In genomic region chr3:54447427-54447826, GRCh38 we compare ENCODE assay signal across 20 cellular contexts.
DNase-seq lines count a peak whose midpoint lies in the region; ATAC-seq, FAIRE-seq and TF ChIP-seq lines count a peak whose summit lies in the region.
"Had no signal": no experiment of that assay in that cellular context is flagged by ENCODE, and none has a peak within 500 bp of the region (broad histone marks: within the 10 kb centered on the region; RNA-seq: fewer than 3 reads in every experiment).

No MANE protein-coding gene starts in this region.

- no peaks in the 10 kb centered on the region for H4K20me1 ChIP-seq in HepG2 (ENCODE audit: insufficient read depth, low read length)

- POLR2A ChIA-PET in HepG2 (lab: Yijun Ruan, JAX), result no interaction called here

- DNase-seq in HepG2 (ENCODE audit: low spot score), result peak; percentile 50
- DNase-seq in right lobe of liver, result no peak
- DNase-seq in astrocyte of the hippocampus (ENCODE audit: low read depth, low spot score), result peak; percentile 20
- DNase-seq in esophagus squamous epithelium (lab: John Stamatoyannopoulos, UW), result no peak
- DNase-seq in left lung, result no peak
- no peak for DNase-seq in cardiac septum (ENCODE audit: low spot score)
- DNase-seq in ACHN, result no peak
- DNase-seq: 8988T; C1 segment of cervical spinal cord; CD4-positive, CD25-positive, alpha-beta regulatory T cell; CD8-positive, alpha-beta memory T cell; COR-L47; DMS 273 treated with DMSO at 0.1 percent for 48 hours; DMS79 treated with DMSO at 0.1 percent for 48 hours; GF-D8; HCEC 1CT; KBM-7 had no signal

- H3K27me3 ChIP-seq in HepG2 (ENCODE audit: control insufficient read depth in 1 of 2, insufficient read depth in 2 of 2, low read length in 2 of 2), result no peaks in the 10 kb centered on the region; a peak in 1 of 5 replicates
- no peaks in the 10 kb centered on the region for H3K27me3 ChIP-seq in right lobe of liver
- no peaks in the 10 kb centered on the region for H3K27me3 ChIP-seq in esophagus squamous epithelium
- no peaks in the 10 kb centered on the region for H3K27me3 ChIP-seq in left lung

- CTCF ChIA-PET in HepG2 (lab: Yijun Ruan, JAX; ENCODE audit: low intra/inter-chr PET ratio, low total read pairs), result no interaction called here

- WGBS in HepG2 (ENCODE audit: low lambda C conversion rate), result 0% methylated on average over 2 of the region's 2 CpGs
- WGBS in right lobe of liver (ENCODE audit: insufficient coverage, low coverage, low lambda C conversion rate, missing lambda C conversion rate), result 41% methylated on average over 2 of the region's 2 CpGs
- 17 to 43% methylated on average over 2 of the region's 2 CpGs for WGBS in esophagus squamous epithelium, 2 donors

- no peak for FAIRE-seq in HepG2 (lab: Jason Lieb, UNC)
- FAIRE-seq: H54, HTR-8/SVneo had no signal

- no peak for TF ChIP-seq CTCF in HepG2 (CRISPR knock-in tag; IDR thresholded peaks at IDR 0.05)
- no peak for TF ChIP-seq CTCF in right lobe of liver (IDR thresholded peaks at IDR 0.05)
- TF ChIP-seq CTCF in esophagus squamous epithelium (IDR thresholded peaks at IDR 0.05), result no peak
- TF ChIP-seq CTCF in left lung (IDR thresholded peaks at IDR 0.05), result no peak

- intact Hi-C loops in HepG2 (cut with micrococcal nuclease; ENCODE audit: unreplicated experiment) (no loop called here), right lobe of liver (cut with DNase I) (no loop called here), esophagus squamous epithelium (cut with DNase I) (no loop called here), left lung (cut with DNase I) (no loop called here), cardiac septum (cut with DNase I) (no loop called here)

- no TSS peak for BruUV-seq in HepG2 (replicated peaks; lab: Mats Ljungman, UMichigan)

- TF ChIP-seq RAD21 in HepG2 (CRISPR knock-in tag; IDR thresholded peaks at IDR 0.05), result no peak

- H3K79me2 ChIP-seq in HepG2 (ENCODE audit: insufficient read depth, low read length), result no peaks in the 10 kb centered on the region

- TF ChIP-seq EP300 in HepG2 (IDR thresholded peaks at IDR 0.05; ENCODE audit: low read depth in 2 of 2, low read length in 2 of 2) (peak in 1 of 2 experiments; percentile 10; a peak in 1 of 4 replicates), HepG2 (CRISPR knock-in tag; IDR thresholded peaks at IDR 0.05; ENCODE audit: borderline replicate concordance) (no peak)

- in situ Hi-C loops in HepG2 (cut with HindIII; ENCODE audit: extremely low pct_ligation_motif_present, low pct_unique_long_range_greater_than_20kb) (no loop called here), ACHN (cut with HindIII; ENCODE audit: low pct_ligation_motif_present, low pct_unique_long_range_greater_than_20kb, low sequenced_read_pairs) (no loop called here)

- no peaks in the 10 kb centered on the region for H3K36me3 ChIP-seq in HepG2 (replicated peaks in 1 of 2; ENCODE audit: control insufficient read depth in 1 of 2, insufficient read depth in 2 of 2, low read length in 2 of 2)
- no peaks in the 10 kb centered on the region for H3K36me3 ChIP-seq in right lobe of liver
- H3K36me3 ChIP-seq in esophagus squamous epithelium, result no peaks in the 10 kb centered on the region
- no peaks in the 10 kb centered on the region for H3K36me3 ChIP-seq in left lung

- H3K9ac ChIP-seq in HepG2 (ENCODE audit: insufficient read depth, low read depth, low read length), result no peak overlapping the region

- H3K4me1 ChIP-seq in HepG2 (ENCODE audit: insufficient read depth, low read length), result peaks cover 28% of the 10 kb centered on the region
- H3K4me1 ChIP-seq in right lobe of liver, result no peaks in the 10 kb centered on the region
- peaks cover 25 to 60% (median 42%) of the 10 kb centered on the region in 3 donors for H3K4me1 ChIP-seq in esophagus squamous epithelium
- H3K4me1 ChIP-seq in left lung, result no peaks in the 10 kb centered on the region

- H3K27ac ChIP-seq in HepG2 (ENCODE audit: extremely low read length, insufficient read depth, low read length) (no peak overlapping the region), right lobe of liver (no peak overlapping the region), esophagus squamous epithelium (peak overlapping the region; percentile 3 to 81 (median 68)), left lung (no peak overlapping the region)

- H3K9me3 ChIP-seq in HepG2 (ENCODE audit: low read length) (no peaks in the 10 kb centered on the region), right lobe of liver (no peaks in the 10 kb centered on the region), esophagus squamous epithelium (no peaks in the 10 kb centered on the region), left lung (no peaks in the 10 kb centered on the region)

- H2AFZ ChIP-seq in HepG2 (ENCODE audit: low read length), result no peak overlapping the region

- H3K4me2 ChIP-seq in HepG2 (ENCODE audit: low read depth, low read length), result no peak overlapping the region

- TF ChIP-seq POLR2A in HepG2 (IDR thresholded peaks at IDR 0.05; ENCODE audit: insufficient read depth in 1 of 2, low read depth in 2 of 2, low read length in 2 of 2) (no peak), right lobe of liver (IDR thresholded peaks at IDR 0.05) (no peak), esophagus squamous epithelium (IDR thresholded peaks at IDR 0.05) (no peak)

- peak; percentile 43; the same call in 2 of the 3 replicates for ATAC-seq in HepG2
- ATAC-seq in right lobe of liver, result no peak
- ATAC-seq in HG02884 (IDR thresholded peaks at IDR 0.05; ENCODE audit: unreplicated experiment), result no peak
- no peak for ATAC-seq in left lung

- H3K4me3 ChIP-seq in HepG2 (replicated peaks in 1 of 3; ENCODE audit: insufficient read depth in 1 of 3, low read depth in 2 of 3, low read length in 3 of 3) (no peak overlapping the region), right lobe of liver (no peak overlapping the region), esophagus squamous epithelium (no peak overlapping the region), left lung (no peak overlapping the region)

TF ChIP-seq in HepG2, 621 proteins besides CTCF, POLR2A, EP300 and RAD21 (continues in another document):
- TF ChIP-seq XBP1 (CRISPR knock-in tag; IDR thresholded peaks at IDR 0.05) (no peak), NR1H2 (CRISPR knock-in tag; IDR thresholded peaks at IDR 0.05; ENCODE audit: borderline replicate concordance, low read depth) (no peak), NPAS2 (CRISPR knock-in tag; IDR thresholded peaks at IDR 0.05; ENCODE audit: borderline replicate concordance) (no peak), ATF4 (CRISPR knock-in tag; IDR thresholded peaks at IDR 0.05) (no peak), TBX3 (IDR thresholded peaks at IDR 0.05; ENCODE audit: borderline replicate concordance) (no peak), HMG20A (CRISPR knock-in tag; IDR thresholded peaks at IDR 0.05; ENCODE audit: borderline replicate concordance) (0 out of 2 replicates have a peak, but pooled peaks have one; percentile 32), ZNF513 (CRISPR knock-in tag; conservative IDR thresholded peaks at IDR 0.05) (no peak), NCOA2 (CRISPR knock-in tag; IDR thresholded peaks at IDR 0.05) (peak; percentile 29; the same call in 1 of the 2 replicates), RCOR2 (CRISPR knock-in tag; IDR thresholded peaks at IDR 0.05) (no peak), CENPX (CRISPR knock-in tag; IDR thresholded peaks at IDR 0.05) (no peak), FIP1L1 (IDR thresholded peaks at IDR 0.05; ENCODE audit: borderline replicate concordance, insufficient read depth, low read depth, low read length) (no peak), ARNT (IDR thresholded peaks at IDR 0.05) (no peak)

Comparison
In these comparisons a context has a peak if more than half of its experiments do, and no peak if none do; other contexts are left out.
1. DNase-seq: peak in HepG2 (single experiment) and astrocyte of the hippocampus (single experiment); none in right lobe of liver (0 of 3), esophagus squamous epithelium (single experiment), left lung (0 of 2), cardiac septum (single experiment) and ACHN (single experiment).
2. H3K27ac ChIP-seq: peak in esophagus squamous epithelium (4 of 4); none in HepG2 (single experiment), right lobe of liver (0 of 3) and left lung (0 of 2).